ENCODE assay signal across 13 cellular contexts in genomic region chr16:80174416-80174815, GRCh38.
DNase-seq lines count a peak whose midpoint lies in the region; ATAC-seq, FAIRE-seq and TF ChIP-seq lines count a peak whose summit lies in the region.
"Had no signal": no experiment of that assay in that cellular context is flagged by ENCODE, and none has a peak within 500 bp of the region (broad histone marks: within the 10 kb centered on the region; RNA-seq: fewer than 3 reads in every experiment).

No MANE protein-coding gene starts in this region.

- H3K4me2 ChIP-seq in osteoblast (ENCODE audit: insufficient read depth, low read length), result peak overlapping the region; percentile 25

- peak; percentile 46 for DNase-seq in Daoy (ENCODE audit: low read depth)
- DNase-seq in RCC 7860 (ENCODE audit: low spot score), result peak; percentile 76
- peak; percentile 83 for DNase-seq in fibroblast of gingiva (ENCODE audit: low read depth)
- DNase-seq in osteoblast (ENCODE audit: insufficient read length, low spot score, missing footprints), result no peak
- DNase-seq in ureter (ENCODE audit: low spot score), result no peak
- no peak for DNase-seq in RKO (ENCODE audit: low spot score)
- DNase-seq in GM20000 (ENCODE audit: low spot score), result no peak
- DNase-seq: activated CD8-positive, alpha-beta T cell treated with anti-CD3 and anti-CD28 coated beads, Interleukin-2, amount 10 ng/mL, durations not matched to agents 7 days and 5 days; DMS 273 treated with DMSO at 0.1 percent for 48 hours; retina had no signal

- peak; percentile 68 for FAIRE-seq in RCC 7860 (lab: Jason Lieb, UNC)
- FAIRE-seq: K562 had no signal

- H3K79me2 ChIP-seq in osteoblast (ENCODE audit: insufficient read depth, low read length), result no peaks in the 10 kb centered on the region

- TF ChIP-seq CTCF in osteoblast (IDR thresholded peaks at IDR 0.05; ENCODE audit: extremely low read depth, low read depth, low read length), result no peak
- TF ChIP-seq CTCF in GM20000 (IDR thresholded peaks at IDR 0.05; ENCODE audit: extremely low read depth, missing control alignments), result no peak

- no peaks in the 10 kb centered on the region for H3K27me3 ChIP-seq in osteoblast (ENCODE audit: insufficient read depth, low read length)

- H3K27ac ChIP-seq in osteoblast (ENCODE audit: low read depth, low read length), result peak overlapping the region; percentile 88

- H2AFZ ChIP-seq in osteoblast (ENCODE audit: low read length), result peak overlapping the region; percentile 61

- no peaks in the 10 kb centered on the region for H4K20me1 ChIP-seq in osteoblast (ENCODE audit: insufficient read depth, low read length)

- no peak for ATAC-seq in GM18520 (IDR thresholded peaks at IDR 0.05; ENCODE audit: unreplicated experiment)
- ATAC-seq: activated CD8-positive, alpha-beta T cell treated with anti-CD3 and anti-CD28 coated beads, Interleukin-2, amount 10 ng/mL, durations not matched to agents 7 days and 5 days; HCT116; K562 had no signal

- no peaks in the 10 kb centered on the region for H3K9me3 ChIP-seq in osteoblast (ENCODE audit: low read depth, low read length)

- peaks cover 40% of the 10 kb centered on the region for H3K4me1 ChIP-seq in osteoblast (ENCODE audit: insufficient read depth, low read length)

- H3K4me3 ChIP-seq in osteoblast (ENCODE audit: insufficient read depth, low read length), result no peak overlapping the region
- H3K4me3 ChIP-seq: K562 had no signal

- no peaks in the 10 kb centered on the region for H3K36me3 ChIP-seq in osteoblast (ENCODE audit: insufficient read depth, low read length)

Comparison
In these comparisons a context has a peak if more than half of its experiments do, and no peak if none do; other contexts are left out.
1. DNase-seq: peak in Daoy (single experiment), RCC 7860 (single experiment) and fibroblast of gingiva (single experiment); none in osteoblast (single experiment), ureter (single experiment), RKO (single experiment) and GM20000 (single experiment).